1 cellular context compared by ENCODE assay signal in the genomic region with DNA sequence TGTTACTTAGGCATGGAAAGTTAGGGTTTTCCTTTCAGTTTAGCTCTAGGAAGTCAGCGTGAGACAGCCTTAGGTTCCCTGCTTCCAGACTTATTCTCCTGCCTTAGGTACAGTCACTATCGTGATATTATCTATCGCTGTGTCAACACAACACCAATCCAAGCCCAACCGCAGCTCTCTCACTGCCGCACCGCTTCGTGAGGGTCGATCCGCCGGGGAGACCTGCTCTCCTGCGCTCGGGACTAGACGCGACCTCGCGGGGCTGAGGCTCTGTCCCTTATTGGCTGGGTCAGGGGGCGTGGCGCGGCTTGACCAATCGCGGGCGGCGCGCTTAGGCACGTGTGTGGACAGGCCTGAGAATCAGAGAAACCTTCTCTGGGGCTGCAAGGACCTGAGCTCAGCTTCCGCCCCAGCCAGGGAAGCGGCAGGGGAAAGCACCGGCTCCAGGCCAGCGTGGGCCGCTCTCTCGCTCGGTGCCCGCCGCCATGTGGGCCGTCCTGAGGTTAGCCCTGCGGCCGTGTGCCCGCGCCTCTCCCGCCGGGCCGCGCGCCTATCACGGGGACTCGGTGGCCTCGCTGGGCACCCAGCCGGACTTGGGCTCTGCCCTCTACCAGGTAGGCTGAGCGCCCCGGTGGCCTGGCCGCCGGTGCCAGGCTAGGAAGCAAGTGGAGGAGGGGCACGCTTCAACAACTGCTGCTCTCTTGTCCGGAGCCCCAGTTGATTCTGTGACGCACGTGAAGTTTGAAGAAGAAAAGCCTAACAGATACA.
TF ChIP-seq lines count a peak whose summit lies in the region.

A gene (plus strand): TSS at position 400 of the 768 bp plus-strand sequence. CDS start 86 bp downstream, at position 486.

TF ChIP-seq in HepG2, 621 proteins besides CTCF, POLR2A, EP300 and RAD21 (continued from another document and continues in another):
- TF ChIP-seq, protein P1, sequence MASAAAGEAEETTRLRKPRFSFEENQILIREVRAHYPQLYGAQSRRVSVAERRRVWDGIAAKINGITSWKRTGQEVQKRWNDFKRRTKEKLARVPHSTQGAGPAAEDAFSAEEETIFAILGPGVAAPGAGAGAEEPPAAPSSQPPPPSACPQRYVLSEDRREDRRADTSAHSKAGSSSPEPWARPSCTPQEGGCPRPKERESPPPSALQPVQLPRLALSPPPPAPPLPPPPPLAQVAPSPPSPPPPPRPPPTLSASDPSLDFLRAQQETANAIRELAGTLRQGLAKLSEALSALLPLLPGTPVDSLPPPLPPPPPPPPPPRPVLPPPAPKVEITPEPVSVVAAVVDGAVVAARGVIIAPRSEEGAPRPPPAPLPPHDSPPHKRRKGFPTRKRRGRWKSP (CRISPR knock-in tag; IDR thresholded peaks at IDR 0.05): peak; percentile 60; the same call in 1 of the 2 replicates
- TF ChIP-seq DNMT1 (CRISPR knock-in tag; IDR thresholded peaks at IDR 0.05) (0 out of 2 replicates have a peak, but pooled peaks have one; percentile 57), CHCHD3 (CRISPR knock-in tag; IDR thresholded peaks at IDR 0.05) (no peak; the same call in 1 of the 2 replicates), RFXANK (CRISPR knock-in tag; IDR thresholded peaks at IDR 0.05) (peak; percentile 13; the same call in 1 of the 2 replicates), REPIN1 (CRISPR knock-in tag; IDR thresholded peaks at IDR 0.05; ENCODE audit: borderline replicate concordance, low read depth) (0 out of 2 replicates have a peak, but pooled peaks have one; percentile 39), ZNF354B (CRISPR knock-in tag; IDR thresholded peaks at IDR 0.05) (0 out of 2 replicates have a peak, but pooled peaks have one; percentile 17), GLI4 (CRISPR knock-in tag; IDR thresholded peaks at IDR 0.05; ENCODE audit: borderline replicate concordance) (no peak), SAFB2 (CRISPR knock-in tag; IDR thresholded peaks at IDR 0.05; ENCODE audit: borderline replicate concordance, low read depth) (peak; percentile 79), ZBTB7A (CRISPR knock-in tag; IDR thresholded peaks at IDR 0.05) (peak; percentile 74), NFKBIZ (CRISPR knock-in tag; IDR thresholded peaks at IDR 0.05) (no peak), ZBTB21 (CRISPR knock-in tag; IDR thresholded peaks at IDR 0.05) (no peak), MED13 (CRISPR knock-in tag; IDR thresholded peaks at IDR 0.05) (peak; percentile 11; the same call in 1 of the 2 replicates), U2AF2 (IDR thresholded peaks at IDR 0.05; ENCODE audit: low read depth, low read length) (no peak), CHD2 (IDR thresholded peaks at IDR 0.05; ENCODE audit: low read depth, low read length) (peak; percentile 89), ZNF260 (CRISPR knock-in tag; IDR thresholded peaks at IDR 0.05; ENCODE audit: borderline replicate concordance, low read depth) (no peak), NFE2L2 (IDR thresholded peaks at IDR 0.05; ENCODE audit: low read length) (no peak), ZFX (CRISPR knock-in tag; IDR thresholded peaks at IDR 0.05; ENCODE audit: low read depth) (peak; percentile 99), ATF1 (CRISPR knock-in tag; IDR thresholded peaks at IDR 0.05) (0 out of 2 replicates have a peak, but pooled peaks have one; percentile 28), TARDBP (CRISPR knock-in tag; IDR thresholded peaks at IDR 0.05) (peak; percentile 62), JUNB (CRISPR knock-in tag; IDR thresholded peaks at IDR 0.05; ENCODE audit: borderline replicate concordance) (no peak), ZNF510 (CRISPR knock-in tag; IDR thresholded peaks at IDR 0.05; ENCODE audit: low read depth) (peak; percentile 94), HDAC1 (CRISPR knock-in tag; IDR thresholded peaks at IDR 0.05) (peak; percentile 94), JUND (CRISPR knock-in tag; IDR thresholded peaks at IDR 0.05) (0 out of 2 replicates have a peak, but pooled peaks have one; percentile 33), TBL1XR1 (IDR thresholded peaks at IDR 0.05; ENCODE audit: borderline replicate concordance, low read length, partially characterized antibody) (no peak), SRSF9 (IDR thresholded peaks at IDR 0.05; ENCODE audit: borderline replicate concordance, insufficient read depth, low read depth, low read length, poor library complexity, severe bottlenecking) (no peak), FOXO1 (CRISPR knock-in tag; IDR thresholded peaks at IDR 0.05) (no peak), FOXP1 (IDR thresholded peaks at IDR 0.05) (no peak), FOXP1 (CRISPR knock-in tag; IDR thresholded peaks at IDR 0.05) (no peak), CENPT (CRISPR knock-in tag; IDR thresholded peaks at IDR 0.05; ENCODE audit: low read depth) (no peak), ARNT (IDR thresholded peaks at IDR 0.05) (no peak), MAFG (CRISPR knock-in tag; IDR thresholded peaks at IDR 0.05) (no peak), SP140L (CRISPR knock-in tag; IDR thresholded peaks at IDR 0.05; ENCODE audit: borderline replicate concordance) (no peak), ZIK1 (CRISPR knock-in tag; IDR thresholded peaks at IDR 0.05; ENCODE audit: borderline replicate concordance, low read depth) (peak; percentile 29; the same call in 1 of the 2 replicates), ZNF891 (CRISPR knock-in tag; IDR thresholded peaks at IDR 0.05) (peak; percentile 71), YY1 (IDR thresholded peaks at IDR 0.05; ENCODE audit: insufficient read depth, insufficient replicate concordance, low read depth, low read length) (peak; percentile 75), ZNF17 (CRISPR knock-in tag; IDR thresholded peaks at IDR 0.05) (no peak)
- TF ChIP-seq, protein P2, sequence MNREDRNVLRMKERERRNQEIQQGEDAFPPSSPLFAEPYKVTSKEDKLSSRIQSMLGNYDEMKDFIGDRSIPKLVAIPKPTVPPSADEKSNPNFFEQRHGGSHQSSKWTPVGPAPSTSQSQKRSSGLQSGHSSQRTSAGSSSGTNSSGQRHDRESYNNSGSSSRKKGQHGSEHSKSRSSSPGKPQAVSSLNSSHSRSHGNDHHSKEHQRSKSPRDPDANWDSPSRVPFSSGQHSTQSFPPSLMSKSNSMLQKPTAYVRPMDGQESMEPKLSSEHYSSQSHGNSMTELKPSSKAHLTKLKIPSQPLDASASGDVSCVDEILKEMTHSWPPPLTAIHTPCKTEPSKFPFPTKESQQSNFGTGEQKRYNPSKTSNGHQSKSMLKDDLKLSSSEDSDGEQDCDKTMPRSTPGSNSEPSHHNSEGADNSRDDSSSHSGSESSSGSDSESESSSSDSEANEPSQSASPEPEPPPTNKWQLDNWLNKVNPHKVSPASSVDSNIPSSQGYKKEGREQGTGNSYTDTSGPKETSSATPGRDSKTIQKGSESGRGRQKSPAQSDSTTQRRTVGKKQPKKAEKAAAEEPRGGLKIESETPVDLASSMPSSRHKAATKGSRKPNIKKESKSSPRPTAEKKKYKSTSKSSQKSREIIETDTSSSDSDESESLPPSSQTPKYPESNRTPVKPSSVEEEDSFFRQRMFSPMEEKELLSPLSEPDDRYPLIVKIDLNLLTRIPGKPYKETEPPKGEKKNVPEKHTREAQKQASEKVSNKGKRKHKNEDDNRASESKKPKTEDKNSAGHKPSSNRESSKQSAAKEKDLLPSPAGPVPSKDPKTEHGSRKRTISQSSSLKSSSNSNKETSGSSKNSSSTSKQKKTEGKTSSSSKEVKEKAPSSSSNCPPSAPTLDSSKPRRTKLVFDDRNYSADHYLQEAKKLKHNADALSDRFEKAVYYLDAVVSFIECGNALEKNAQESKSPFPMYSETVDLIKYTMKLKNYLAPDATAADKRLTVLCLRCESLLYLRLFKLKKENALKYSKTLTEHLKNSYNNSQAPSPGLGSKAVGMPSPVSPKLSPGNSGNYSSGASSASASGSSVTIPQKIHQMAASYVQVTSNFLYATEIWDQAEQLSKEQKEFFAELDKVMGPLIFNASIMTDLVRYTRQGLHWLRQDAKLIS (CRISPR knock-in tag; IDR thresholded peaks at IDR 0.05): no peak
- TF ChIP-seq, protein P3, sequence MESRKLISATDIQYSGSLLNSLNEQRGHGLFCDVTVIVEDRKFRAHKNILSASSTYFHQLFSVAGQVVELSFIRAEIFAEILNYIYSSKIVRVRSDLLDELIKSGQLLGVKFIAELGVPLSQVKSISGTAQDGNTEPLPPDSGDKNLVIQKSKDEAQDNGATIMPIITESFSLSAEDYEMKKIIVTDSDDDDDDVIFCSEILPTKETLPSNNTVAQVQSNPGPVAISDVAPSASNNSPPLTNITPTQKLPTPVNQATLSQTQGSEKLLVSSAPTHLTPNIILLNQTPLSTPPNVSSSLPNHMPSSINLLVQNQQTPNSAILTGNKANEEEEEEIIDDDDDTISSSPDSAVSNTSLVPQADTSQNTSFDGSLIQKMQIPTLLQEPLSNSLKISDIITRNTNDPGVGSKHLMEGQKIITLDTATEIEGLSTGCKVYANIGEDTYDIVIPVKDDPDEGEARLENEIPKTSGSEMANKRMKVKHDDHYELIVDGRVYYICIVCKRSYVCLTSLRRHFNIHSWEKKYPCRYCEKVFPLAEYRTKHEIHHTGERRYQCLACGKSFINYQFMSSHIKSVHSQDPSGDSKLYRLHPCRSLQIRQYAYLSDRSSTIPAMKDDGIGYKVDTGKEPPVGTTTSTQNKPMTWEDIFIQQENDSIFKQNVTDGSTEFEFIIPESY (CRISPR knock-in tag; IDR thresholded peaks at IDR 0.05): 0 out of 2 replicates have a peak, but pooled peaks have one; percentile 7
- TF ChIP-seq, protein P4, sequence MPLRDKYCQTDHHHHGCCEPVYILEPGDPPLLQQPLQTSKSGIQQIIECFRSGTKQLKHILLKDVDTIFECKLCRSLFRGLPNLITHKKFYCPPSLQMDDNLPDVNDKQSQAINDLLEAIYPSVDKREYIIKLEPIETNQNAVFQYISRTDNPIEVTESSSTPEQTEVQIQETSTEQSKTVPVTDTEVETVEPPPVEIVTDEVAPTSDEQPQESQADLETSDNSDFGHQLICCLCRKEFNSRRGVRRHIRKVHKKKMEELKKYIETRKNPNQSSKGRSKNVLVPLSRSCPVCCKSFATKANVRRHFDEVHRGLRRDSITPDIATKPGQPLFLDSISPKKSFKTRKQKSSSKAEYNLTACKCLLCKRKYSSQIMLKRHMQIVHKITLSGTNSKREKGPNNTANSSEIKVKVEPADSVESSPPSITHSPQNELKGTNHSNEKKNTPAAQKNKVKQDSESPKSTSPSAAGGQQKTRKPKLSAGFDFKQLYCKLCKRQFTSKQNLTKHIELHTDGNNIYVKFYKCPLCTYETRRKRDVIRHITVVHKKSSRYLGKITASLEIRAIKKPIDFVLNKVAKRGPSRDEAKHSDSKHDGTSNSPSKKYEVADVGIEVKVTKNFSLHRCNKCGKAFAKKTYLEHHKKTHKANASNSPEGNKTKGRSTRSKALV (CRISPR knock-in tag; IDR thresholded peaks at IDR 0.05): no peak
- TF ChIP-seq, protein P5, sequence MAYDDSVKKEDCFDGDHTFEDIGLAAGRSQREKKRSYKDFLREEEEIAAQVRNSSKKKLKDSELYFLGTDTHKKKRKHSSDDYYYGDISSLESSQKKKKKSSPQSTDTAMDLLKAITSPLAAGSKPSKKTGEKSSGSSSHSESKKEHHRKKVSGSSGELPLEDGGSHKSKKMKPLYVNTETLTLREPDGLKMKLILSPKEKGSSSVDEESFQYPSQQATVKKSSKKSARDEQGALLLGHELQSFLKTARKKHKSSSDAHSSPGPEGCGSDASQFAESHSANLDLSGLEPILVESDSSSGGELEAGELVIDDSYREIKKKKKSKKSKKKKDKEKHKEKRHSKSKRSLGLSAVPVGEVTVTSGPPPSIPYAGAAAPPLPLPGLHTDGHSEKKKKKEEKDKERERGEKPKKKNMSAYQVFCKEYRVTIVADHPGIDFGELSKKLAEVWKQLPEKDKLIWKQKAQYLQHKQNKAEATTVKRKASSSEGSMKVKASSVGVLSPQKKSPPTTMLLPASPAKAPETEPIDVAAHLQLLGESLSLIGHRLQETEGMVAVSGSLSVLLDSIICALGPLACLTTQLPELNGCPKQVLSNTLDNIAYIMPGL (CRISPR knock-in tag; IDR thresholded peaks at IDR 0.05; ENCODE audit: borderline replicate concordance in 1 of 2, low read depth in 1 of 2): peak; percentile 48 to 73; a peak in 3 of 4 replicates
- TF ChIP-seq, protein P6, sequence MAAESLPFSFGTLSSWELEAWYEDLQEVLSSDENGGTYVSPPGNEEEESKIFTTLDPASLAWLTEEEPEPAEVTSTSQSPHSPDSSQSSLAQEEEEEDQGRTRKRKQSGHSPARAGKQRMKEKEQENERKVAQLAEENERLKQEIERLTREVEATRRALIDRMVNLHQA (CRISPR knock-in tag; IDR thresholded peaks at IDR 0.05): no peak
- TF ChIP-seq, protein P7, sequence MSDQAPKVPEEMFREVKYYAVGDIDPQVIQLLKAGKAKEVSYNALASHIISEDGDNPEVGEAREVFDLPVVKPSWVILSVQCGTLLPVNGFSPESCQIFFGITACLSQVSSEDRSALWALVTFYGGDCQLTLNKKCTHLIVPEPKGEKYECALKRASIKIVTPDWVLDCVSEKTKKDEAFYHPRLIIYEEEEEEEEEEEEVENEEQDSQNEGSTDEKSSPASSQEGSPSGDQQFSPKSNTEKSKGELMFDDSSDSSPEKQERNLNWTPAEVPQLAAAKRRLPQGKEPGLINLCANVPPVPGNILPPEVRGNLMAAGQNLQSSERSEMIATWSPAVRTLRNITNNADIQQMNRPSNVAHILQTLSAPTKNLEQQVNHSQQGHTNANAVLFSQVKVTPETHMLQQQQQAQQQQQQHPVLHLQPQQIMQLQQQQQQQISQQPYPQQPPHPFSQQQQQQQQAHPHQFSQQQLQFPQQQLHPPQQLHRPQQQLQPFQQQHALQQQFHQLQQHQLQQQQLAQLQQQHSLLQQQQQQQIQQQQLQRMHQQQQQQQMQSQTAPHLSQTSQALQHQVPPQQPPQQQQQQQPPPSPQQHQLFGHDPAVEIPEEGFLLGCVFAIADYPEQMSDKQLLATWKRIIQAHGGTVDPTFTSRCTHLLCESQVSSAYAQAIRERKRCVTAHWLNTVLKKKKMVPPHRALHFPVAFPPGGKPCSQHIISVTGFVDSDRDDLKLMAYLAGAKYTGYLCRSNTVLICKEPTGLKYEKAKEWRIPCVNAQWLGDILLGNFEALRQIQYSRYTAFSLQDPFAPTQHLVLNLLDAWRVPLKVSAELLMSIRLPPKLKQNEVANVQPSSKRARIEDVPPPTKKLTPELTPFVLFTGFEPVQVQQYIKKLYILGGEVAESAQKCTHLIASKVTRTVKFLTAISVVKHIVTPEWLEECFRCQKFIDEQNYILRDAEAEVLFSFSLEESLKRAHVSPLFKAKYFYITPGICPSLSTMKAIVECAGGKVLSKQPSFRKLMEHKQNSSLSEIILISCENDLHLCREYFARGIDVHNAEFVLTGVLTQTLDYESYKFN (CRISPR knock-in tag; conservative IDR thresholded peaks at IDR 0.05): peak; percentile 46
- TF ChIP-seq, protein P8, sequence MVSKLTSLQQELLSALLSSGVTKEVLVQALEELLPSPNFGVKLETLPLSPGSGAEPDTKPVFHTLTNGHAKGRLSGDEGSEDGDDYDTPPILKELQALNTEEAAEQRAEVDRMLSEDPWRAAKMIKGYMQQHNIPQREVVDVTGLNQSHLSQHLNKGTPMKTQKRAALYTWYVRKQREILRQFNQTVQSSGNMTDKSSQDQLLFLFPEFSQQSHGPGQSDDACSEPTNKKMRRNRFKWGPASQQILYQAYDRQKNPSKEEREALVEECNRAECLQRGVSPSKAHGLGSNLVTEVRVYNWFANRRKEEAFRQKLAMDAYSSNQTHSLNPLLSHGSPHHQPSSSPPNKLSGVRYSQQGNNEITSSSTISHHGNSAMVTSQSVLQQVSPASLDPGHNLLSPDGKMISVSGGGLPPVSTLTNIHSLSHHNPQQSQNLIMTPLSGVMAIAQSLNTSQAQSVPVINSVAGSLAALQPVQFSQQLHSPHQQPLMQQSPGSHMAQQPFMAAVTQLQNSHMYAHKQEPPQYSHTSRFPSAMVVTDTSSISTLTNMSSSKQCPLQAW (CRISPR knock-in tag; IDR thresholded peaks at IDR 0.05): peak; percentile 74
